11 cellular contexts compared by ENCODE assay signal in genomic region chr12:123140675-123141614, GRCh38. TPM values are rescaled to one million over a fixed set of nuclear protein-coding genes. Genes with fewer than 3 reads are reported as not detected.
DNase-seq lines count a peak whose midpoint lies in the region; ATAC-seq, FAIRE-seq and TF ChIP-seq lines count a peak whose summit lies in the region.
"Had no signal": no experiment of that assay in that cellular context is flagged by ENCODE, and none has a peak within 500 bp of the region (broad histone marks: within the 10 kb centered on the region; RNA-seq: fewer than 3 reads in every experiment).

No MANE protein-coding gene starts in this region.

- CTCF ChIA-PET in WTC11 (lab: Charles Lee) = interaction anchor here (1.4 to 1.5 kb wide), 2 partner anchors 13 to 97 kb away, joined by 5 to 6 read pairs; no protein-coding TSS in a partner anchor

- H3K4me3 Mint-ChIP-seq in WTC11 = no peak overlapping the region
- H3K4me3 Mint-ChIP-seq: activated CD8-positive, alpha-beta memory T cell treated with anti-CD3 and anti-CD28 coated beads, Interleukin-2, amount 10 ng/mL, durations not matched to agents 7 days and 5 days had no signal

- ATAC-seq in WTC11 (no peak), HG03460 (IDR thresholded peaks at IDR 0.05; ENCODE audit: unreplicated experiment) (no peak)
- ATAC-seq: activated CD8-positive, alpha-beta memory T cell treated with anti-CD3 and anti-CD28 coated beads, Interleukin-2, amount 10 ng/mL, durations not matched to agents 7 days and 5 days had no signal

- H3K27ac Mint-ChIP-seq in WTC11 = no peak overlapping the region; the same call in 1 of the 2 replicates
- H3K27ac Mint-ChIP-seq: activated CD8-positive, alpha-beta memory T cell treated with anti-CD3 and anti-CD28 coated beads, Interleukin-2, amount 10 ng/mL, durations not matched to agents 7 days and 5 days had no signal

- POLR2A ChIA-PET in WTC11 (lab: Charles Lee) = interaction anchor here (1.0 kb wide), 1 partner anchor 92 kb away, joined by 3 read pairs; the partner anchor contains the start of gene MPHOSPH9

- H3K9ac ChIP-seq in BLaER1 = peak overlapping the region; percentile 34
- peak overlapping the region; percentile 13 to 43 for H3K9ac ChIP-seq in kidney (ENCODE audit: low read length in 2 of 2)

- H3K4me1 Mint-ChIP-seq in WTC11 = peaks cover 36% of the 10 kb centered on the region

- FAIRE-seq in kidney (lab: Jason Lieb, UNC) = no peak

- no peak for TF ChIP-seq POLR2A in erythroblast (IDR thresholded peaks at IDR 0.05; ENCODE audit: low read length)

- H3K4me1 ChIP-seq in BLaER1 = peaks cover 89% of the 10 kb centered on the region
- H3K4me1 ChIP-seq in kidney (ENCODE audit: control insufficient read depth in 1 of 2, insufficient read depth in 1 of 2, low read depth in 1 of 2, low read length in 2 of 2) = peaks cover 32 to 45% of the 10 kb centered on the region in 2 donors

- H3K9me3 ChIP-seq in BLaER1 (0 out of 2 replicates have a peak, but pooled peaks cover 2% of the 10 kb centered on the region), kidney (ENCODE audit: control insufficient read depth in 1 of 2, low read length in 2 of 2) (no peaks in the 10 kb centered on the region)

- H3K27me3 ChIP-seq in BLaER1 = no peaks in the 10 kb centered on the region

- DNase-seq in WTC11 (ENCODE audit: low spot score) (no peak), kidney (no peak), renal cortical epithelial cell (ENCODE audit: low read depth) (peak; percentile 15), erythroblast (lab: John Stamatoyannopoulos, UW) (no peak), middle frontal gyrus (ENCODE audit: extremely low spot score, low spot score) (no peak)
- no peak for DNase-seq in stimulated activated CD8-positive, alpha-beta memory T cell treated with anti-CD3 and anti-CD28 coated beads, Interleukin-4, amount 100 ng/mL, for 48 hours
- DNase-seq: activated CD8-positive, alpha-beta memory T cell treated with anti-CD3 and anti-CD28 coated beads, Interleukin-2, amount 10 ng/mL, durations not matched to agents 7 days and 5 days; cerebellar nuclear complex; NCI-H1092 had no signal

- intact Hi-C loops in kidney (cut with DNase I) = no loop called here

- H4K20me1 ChIP-seq in BLaER1 = no peaks in the 10 kb centered on the region

- H3K9me3 Mint-ChIP-seq in WTC11 = peaks cover 4% of the 10 kb centered on the region; the same call in 1 of the 2 replicates

- peak overlapping the region; percentile 92 for H3K27ac ChIP-seq in BLaER1
- H3K27ac ChIP-seq in kidney (ENCODE audit: low read depth in 2 of 2, low read length in 2 of 2) = peak overlapping the region; percentile 80 to 88

- TF ChIP-seq CTCF in WTC11 (IDR thresholded peaks at IDR 0.05) (no peak), kidney (IDR thresholded peaks at IDR 0.05; ENCODE audit: borderline replicate concordance, extremely low read depth, insufficient read depth) (no peak)

- peaks cover 2% of the 10 kb centered on the region for H3K36me3 Mint-ChIP-seq in WTC11
- H3K36me3 Mint-ChIP-seq: activated CD8-positive, alpha-beta memory T cell treated with anti-CD3 and anti-CD28 coated beads, Interleukin-2, amount 10 ng/mL, durations not matched to agents 7 days and 5 days had no signal

- H3K27me3 Mint-ChIP-seq in WTC11 (ENCODE audit: low read depth) = peaks cover 3% of the 10 kb centered on the region; the same call in 1 of the 2 replicates
- H3K27me3 Mint-ChIP-seq: activated CD8-positive, alpha-beta memory T cell treated with anti-CD3 and anti-CD28 coated beads, Interleukin-2, amount 10 ng/mL, durations not matched to agents 7 days and 5 days had no signal

- H3K36me3 ChIP-seq in BLaER1 (peaks cover 21% of the 10 kb centered on the region), kidney (ENCODE audit: control insufficient read depth in 1 of 2, insufficient read depth in 2 of 2, low read length in 2 of 2) (no peaks in the 10 kb centered on the region)

- no peak overlapping the region for H3K4me3 ChIP-seq in BLaER1
- H3K4me3 ChIP-seq in kidney (ENCODE audit: low read length in 2 of 2) = no peak overlapping the region

- H3K4me2 ChIP-seq in BLaER1 = peak overlapping the region; percentile 97

TF ChIP-seq in WTC11, 78 proteins besides CTCF, POLR2A, EP300 and RAD21:
- TF ChIP-seq GTF2I (CRISPR knock-in tag; conservative IDR thresholded peaks at IDR 0.05) (0 out of 2 replicates have a peak, but pooled peaks have one; percentile 14), IRF1 (CRISPR knock-in tag; IDR thresholded peaks at IDR 0.05) (no peak), NR1H2 (CRISPR knock-in tag; IDR thresholded peaks at IDR 0.05) (no peak), RORB (CRISPR knock-in tag; IDR thresholded peaks at IDR 0.05) (no peak)

RNA-seq across cellular contexts. Expression of gene PITPNM2, which starts 9.9 kb away (rescaled TPM):
- total RNA-seq in WTC11 (2021) (4.8 to 8.2 TPM (median 7.4 TPM) in 3 replicates), kidney (41.7 TPM), renal cortical epithelial cell (2.4 and 16.5 TPM in 2 replicates)
- 5.7 TPM for polyA plus RNA-seq in kidney (ENCODE audit: insufficient read depth, low read depth, low replicate concordance)
